ENCODE assay signal across 1 cellular context in genomic region chr1:36594041-36594440, GRCh38.
TF ChIP-seq lines count a peak whose summit lies in the region.

No MANE protein-coding gene starts in this region.

TF ChIP-seq in H1, 55 proteins besides CTCF, POLR2A, EP300 and RAD21 (continued from another document):
- TF ChIP-seq CHD7 (IDR thresholded peaks at IDR 0.05; ENCODE audit: insufficient replicate concordance, low read length) (no peak), SUZ12 (IDR thresholded peaks at IDR 0.05; ENCODE audit: low read length) (no peak), CBX8 (IDR thresholded peaks at IDR 0.05; ENCODE audit: borderline replicate concordance, low read depth, low read length) (no peak), KDM4A (IDR thresholded peaks at IDR 0.05; ENCODE audit: low read depth, low read length, severe bottlenecking) (no peak), BRCA1 (IDR thresholded peaks at IDR 0.05; ENCODE audit: low read depth, low read length) (no peak), PHF8 (conservative IDR thresholded peaks at IDR 0.05; ENCODE audit: low read depth, low read length) (no peak), BCL11A (IDR thresholded peaks at IDR 0.05; ENCODE audit: low read depth in 2 of 2, low read length in 2 of 2) (no peak), SIX5 (IDR thresholded peaks at IDR 0.05; ENCODE audit: low read depth, low read length) (no peak), SIRT6 (IDR thresholded peaks at IDR 0.05; ENCODE audit: low read length) (no peak), ATF3 (IDR thresholded peaks at IDR 0.05; ENCODE audit: insufficient read depth, low read depth, low read length) (no peak)
